In the genomic region with DNA sequence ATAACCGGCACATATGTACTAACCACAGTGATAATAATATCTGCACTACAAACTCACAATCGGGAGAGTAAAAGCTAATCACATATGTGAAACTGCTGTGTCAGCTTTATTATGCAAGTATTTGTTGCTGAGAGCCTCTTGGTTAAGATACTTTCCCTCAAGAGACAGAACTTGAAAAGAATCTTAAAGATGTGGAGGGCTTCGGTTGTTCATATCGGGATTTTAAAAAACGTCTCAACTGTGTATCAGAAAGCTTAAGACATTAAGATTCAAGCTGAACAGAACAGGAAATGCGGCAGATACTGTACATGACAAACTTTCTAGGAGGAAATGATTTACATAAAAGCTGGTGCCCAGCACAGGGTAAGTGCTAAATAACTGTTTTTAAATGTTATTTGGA, we compare ENCODE assay signal across 13 cellular contexts. TPM values are rescaled to one million over a fixed set of nuclear protein-coding genes. Genes with fewer than 3 reads are reported as not detected.
DNase-seq lines count a peak whose midpoint lies in the region; ATAC-seq, FAIRE-seq and TF ChIP-seq lines count a peak whose summit lies in the region.
"Had no signal": no experiment of that assay in that cellular context is flagged by ENCODE, and none has a peak within 500 bp of the region (broad histone marks: within the 10 kb centered on the region; RNA-seq: fewer than 3 reads in every experiment).

No MANE protein-coding gene starts in this region.

- RAD21 ChIA-PET in GM12878 (lab: Charles Lee; ENCODE audit: unreplicated experiment), result interaction anchor here (0.7 kb wide), 1 partner anchor 147 kb away, joined by 3 read pairs; no protein-coding TSS in a partner anchor

- peak overlapping the region; percentile 72 to 90 (median 84) for H3K4me3 Mint-ChIP-seq in CD4-positive, CD25-positive, alpha-beta regulatory T cell
- peak overlapping the region; percentile 60 to 88 (median 77) for H3K4me3 Mint-ChIP-seq in naive thymus-derived CD8-positive, alpha-beta T cell

- H3K4me1 ChIP-seq in CD4-positive, CD25-positive, alpha-beta regulatory T cell (ENCODE audit: control insufficient read depth, insufficient read depth, low read length, poor library complexity, severe bottlenecking), result peaks cover 24% of the 10 kb centered on the region
- H3K4me1 ChIP-seq in GM23248 (ENCODE audit: insufficient read depth), result peaks cover 15% of the 10 kb centered on the region; the same call in 1 of the 2 replicates
- H3K4me1 ChIP-seq in GM12878 (ENCODE audit: control insufficient read depth, insufficient read depth, low read length), result peaks cover 13% of the 10 kb centered on the region
- H3K4me1 ChIP-seq: prostate gland had no signal

- TF ChIP-seq POLR2A in GM12878 (IDR thresholded peaks at IDR 0.05; ENCODE audit: low read depth, low read length), result no peak

- H3K9me2 ChIP-seq in GM23248 (ENCODE audit: insufficient read depth), result no peaks in the 10 kb centered on the region

- peaks cover 8% of the 10 kb centered on the region for H3K27me3 Mint-ChIP-seq in CD4-positive, CD25-positive, alpha-beta regulatory T cell
- H3K27me3 Mint-ChIP-seq in naive thymus-derived CD8-positive, alpha-beta T cell, result peaks cover 5 to 18% (median 11%) of the 10 kb centered on the region in 5 donors

- no peak for TF ChIP-seq EP300 in GM12878 (IDR thresholded peaks at IDR 0.05; ENCODE audit: borderline replicate concordance in 1 of 2, control insufficient read depth in 1 of 2, low read depth in 2 of 2, low read length in 2 of 2)

- no peak for TF ChIP-seq CTCF in GM12878 (IDR thresholded peaks at IDR 0.05 in 2 of 3, conservative IDR thresholded peaks at IDR 0.05 in 1 of 3; ENCODE audit: control insufficient read depth in 2 of 3, extremely low read depth in 1 of 3, insufficient read depth in 1 of 3, low read depth in 3 of 3, low read length in 3 of 3)

- peak overlapping the region; percentile 76 for H3K4me3 ChIP-seq in CD4-positive, CD25-positive, alpha-beta regulatory T cell (ENCODE audit: low read depth, low read length)
- H3K4me3 ChIP-seq in GM23248 (peak overlapping the region; percentile 78; the same call in 1 of the 2 replicates), GM12878 (no peak overlapping the region)

- FAIRE-seq in GM12878 (lab: Jason Lieb, UNC), result peak; percentile 66

- H4K20me1 ChIP-seq in GM23248 (ENCODE audit: insufficient read depth), result no peaks in the 10 kb centered on the region
- no peaks in the 10 kb centered on the region for H4K20me1 ChIP-seq in GM12878 (ENCODE audit: control insufficient read depth, insufficient read depth)

- no peak overlapping the region for H3K9ac ChIP-seq in GM23248
- no peak overlapping the region for H3K9ac ChIP-seq in GM12878 (ENCODE audit: control insufficient read depth, insufficient read depth, low read length)

- peak overlapping the region; percentile 73 for H3K27ac ChIP-seq in CD4-positive, CD25-positive, alpha-beta regulatory T cell (ENCODE audit: insufficient read depth, low read length, poor library complexity, severe bottlenecking)
- H3K27ac ChIP-seq in GM23248 (no peak overlapping the region), GM12878 (ENCODE audit: control insufficient read depth, insufficient read depth) (no peak overlapping the region; the same call in 1 of the 2 replicates)

- H3K9me3 ChIP-seq in CD4-positive, CD25-positive, alpha-beta regulatory T cell (ENCODE audit: control insufficient read depth in 2 of 2, low read length in 2 of 2), result no peaks in the 10 kb centered on the region
- H3K9me3 ChIP-seq in GM23248 (ENCODE audit: low read depth) (no peaks in the 10 kb centered on the region), GM12878 (replicated peaks; ENCODE audit: control insufficient read depth, insufficient read depth, low read length) (no peaks in the 10 kb centered on the region)
- H3K9me3 ChIP-seq: prostate gland had no signal

- SMC1A ChIA-PET in GM12878 (lab: Charles Lee; ENCODE audit: uncharacterized antibody, unreplicated experiment), result interaction anchor here (0.8 to 1.4 kb wide), 3 partner anchors 46 to 178 kb away, joined by 3 to 4 read pairs (median 3); no protein-coding TSS in a partner anchor

- H3K36me3 Mint-ChIP-seq in CD4-positive, CD25-positive, alpha-beta regulatory T cell, result no peaks in the 10 kb centered on the region
- H3K36me3 Mint-ChIP-seq in naive thymus-derived CD8-positive, alpha-beta T cell, result peaks cover 0 to 4% (median 0%) of the 10 kb centered on the region in 3 donors

- DNase-seq in CD4-positive, CD25-positive, alpha-beta regulatory T cell, result peak in 2 of 3 donors; percentile 29 to 65
- DNase-seq in GM23248 (peak; percentile 26), GM12878 (ENCODE audit: low read depth, low spot score) (no peak), NCI-H82 treated with DMSO at 0.1 percent for 48 hours (lab: John Stamatoyannopoulos, UW; ENCODE audit: unreplicated experiment) (no peak)
- DNase-seq in naive thymus-derived CD8-positive, alpha-beta T cell, result peak in 1 of 10 donors; percentile 25
- no peak for DNase-seq in activated CD8-positive, alpha-beta memory T cell treated with anti-CD3 and anti-CD28 coated beads for 24 hours
- no peak for DNase-seq in activated naive CD4-positive, alpha-beta T cell (lab: John Stamatoyannopoulos, UW)
- DNase-seq: activated CD4-positive, CD25-positive, alpha-beta regulatory T cell; kidney glomerular epithelial cell; NCI-H2081 treated with DMSO at 0.1 percent for 48 hours; RPMI8226 had no signal

- H3K27me3 ChIP-seq in CD4-positive, CD25-positive, alpha-beta regulatory T cell (ENCODE audit: control insufficient read depth, insufficient read depth, low read length), result peaks cover 1% of the 10 kb centered on the region
- peaks cover 13% of the 10 kb centered on the region; the same call in 1 of the 2 replicates for H3K27me3 ChIP-seq in GM23248 (replicated peaks; ENCODE audit: insufficient read depth)
- H3K27me3 ChIP-seq in GM12878 (replicated peaks in 1 of 2; ENCODE audit: control insufficient read depth in 2 of 2, insufficient read depth in 2 of 2, low read length in 1 of 2), result no peaks in the 10 kb centered on the region

- WGBS in GM23248 (ENCODE audit: low coverage in 1 of 2, low lambda C conversion rate in 2 of 2, missing lambda C conversion rate in 2 of 2), 2 experiments, result 1 to 2% methylated on average over 6 of the region's 6 CpGs
- under 1% methylated on average over 6 of the region's 6 CpGs for WGBS in GM12878 (ENCODE audit: insufficient coverage, insufficient replicate concordance, low lambda C conversion rate, missing lambda C conversion rate)

- H3K4me2 ChIP-seq in GM23248 (ENCODE audit: unreplicated experiment), result peak overlapping the region; percentile 88
- H3K4me2 ChIP-seq in GM12878 (ENCODE audit: control insufficient read depth, insufficient read depth), result peak overlapping the region; percentile 86

- peak overlapping the region; percentile 25; the same call in 1 of the 2 replicates for H2AFZ ChIP-seq in GM23248
- peak overlapping the region; percentile 69 for H2AFZ ChIP-seq in GM12878 (ENCODE audit: control insufficient read depth, low read depth, low read length)

- in situ Hi-C loops in GM23248 (cut with MboI) (no loop called here), GM12878 (cut with MboI) (no loop called here)

- CTCF ChIA-PET in GM12878 (lab: Yijun Ruan, JAX), result interaction anchor here (1.2 to 2.0 kb wide), 3 partner anchors 10 to 232 kb away, joined by 3 to 6 read pairs (median 4); no protein-coding TSS in a partner anchor

- H3K9me3 Mint-ChIP-seq in CD4-positive, CD25-positive, alpha-beta regulatory T cell, result peaks cover 0 to 7% (median 1%) of the 10 kb centered on the region in 7 donors
- peaks cover 0 to 11% (median 4%) of the 10 kb centered on the region in 9 donors for H3K9me3 Mint-ChIP-seq in naive thymus-derived CD8-positive, alpha-beta T cell

- POLR2A ChIA-PET in GM12878 (lab: Charles Lee), result interaction anchor here (0.7 kb wide), 1 partner anchor 23 kb away, joined by 3 read pairs; no protein-coding TSS in a partner anchor
- POLR2A ChIA-PET in naive thymus-derived CD8-positive, alpha-beta T cell (lab: Charles Lee), result interaction anchor here (0.7 to 3.6 kb wide), 3 partner anchors 8 to 28 kb away, joined by 3 to 22 read pairs (median 5); partner anchors contain the start of gene HLF

- H3K79me2 ChIP-seq in GM23248 (ENCODE audit: insufficient read depth) (no peaks in the 10 kb centered on the region), GM12878 (ENCODE audit: control insufficient read depth, insufficient read depth, low read length) (no peaks in the 10 kb centered on the region)

- no TSS peak for BruUV-seq in GM12878 (replicated peaks; lab: Mats Ljungman, UMichigan)

- H3K27ac Mint-ChIP-seq in CD4-positive, CD25-positive, alpha-beta regulatory T cell, result peak overlapping the region; percentile 19 to 83 (median 52)
- H3K27ac Mint-ChIP-seq in naive thymus-derived CD8-positive, alpha-beta T cell, result peak overlapping the region; percentile 38 to 89 (median 60)

- no peak for TF ChIP-seq RAD21 in GM12878 (IDR thresholded peaks at IDR 0.05; ENCODE audit: insufficient read depth, low read depth, low read length)

- H3K4me1 Mint-ChIP-seq in CD4-positive, CD25-positive, alpha-beta regulatory T cell, result peaks cover 12 to 20% (median 19%) of the 10 kb centered on the region in 4 donors
- peaks cover 8 to 23% (median 19%) of the 10 kb centered on the region in 4 donors for H3K4me1 Mint-ChIP-seq in naive thymus-derived CD8-positive, alpha-beta T cell

- intact Hi-C loops in GM12878 (cut with micrococcal nuclease; ENCODE audit: unreplicated experiment), result no loop called here

- no peaks in the 10 kb centered on the region for H3K36me3 ChIP-seq in CD4-positive, CD25-positive, alpha-beta regulatory T cell (ENCODE audit: control insufficient read depth, insufficient read depth, low read length)
- H3K36me3 ChIP-seq in GM23248 (ENCODE audit: low read depth) (no peaks in the 10 kb centered on the region), GM12878 (ENCODE audit: control insufficient read depth in 2 of 2, insufficient read depth in 2 of 2, low read length in 1 of 2) (no peaks in the 10 kb centered on the region)
- H3K36me3 ChIP-seq: prostate gland had no signal

- peak in 1 of 2 donors; percentile 38 for ATAC-seq in CD4-positive, CD25-positive, alpha-beta regulatory T cell (ENCODE audit: low read depth in 2 of 2)
- ATAC-seq in GM12878 (no peak), HG03139 (IDR thresholded peaks at IDR 0.05; ENCODE audit: unreplicated experiment) (no peak)
- ATAC-seq in naive thymus-derived CD8-positive, alpha-beta T cell, result peak in 1 of 2 donors; percentile 59

- H3F3A ChIP-seq in GM23248 (ENCODE audit: insufficient read depth), result peaks cover 8% of the 10 kb centered on the region; the same call in 1 of the 2 replicates

RNA-seq across cellular contexts. Expression of gene HLF, which starts 27.5 kb away (rescaled TPM):
- 2.1 TPM for total RNA-seq in CD4-positive, CD25-positive, alpha-beta regulatory T cell
- polyA plus RNA-seq in CD4-positive, CD25-positive, alpha-beta regulatory T cell, result 1 to 10 TPM in 1 of 4 donors, under 1 TPM in 3; 0.28 to 1.3 (median 0.61) TPM
- not detected in 2 replicates for total RNA-seq in GM23248 (2014; rRNA removed; shearing (Covaris generic))
- polyA plus RNA-seq in GM23248 (2016; fragmentation: Nextera tagmentation; extraction: Ambion mirVana) (0.09 TPM in 1 of 2 replicates, not detected in the other), GM12878 (2011; rRNA removed) (0.07 and 0.12 TPM in 2 replicates), GM12878 (2014; fragmentation: Illumina TruSeq; extraction: Trizol) (0.04 TPM in 1 of 2 replicates, not detected in the other), GM12878 (2014; fragmentation: Nextera tagmentation; extraction: Ambion mirVana) (not detected), GM12878 (2014; rRNA removed) (0.01 and 0.42 TPM in 2 replicates), GM12878 (2016; fragmentation: Nextera tagmentation; extraction: Ambion mirVana) (under 1 TPM; 0.20 to 0.33 TPM)
- 0.19 TPM in 1 of 2 replicates, not detected in the other for total RNA-seq in GM12878 (2013; cell fraction: nucleolus; rRNA removed)
- total RNA-seq in GM12878 (2014; rRNA removed) (0.11 TPM in 1 of 2 replicates, not detected in the other), GM12878 (2014; rRNA removed; fragmentation: Illumina TruSeq; extraction: Trizol) (0.09 and 0.31 TPM in 2 replicates), GM12878 (2021) (0.13 and 0.26 TPM in 2 replicates)
- polyA plus RNA-seq in GM12878 (2011; ENCODE audit: low read depth), result not detected
- 0.13 and 0.23 TPM in 2 replicates for polyA plus RNA-seq in GM12878 (2011; cell fraction: cytosol; rRNA removed)
- 0.12 and 0.15 TPM in 2 replicates for polyA plus RNA-seq in GM12878 (2011; cell fraction: nucleus; rRNA removed)
- 0.08 and 0.11 TPM in 2 replicates for polyA plus RNA-seq in GM12878 (2012)
- polyA minus RNA-seq in GM12878 (2011; rRNA and poly(A)+ RNA removed), result 0.22 and 0.93 TPM in 2 replicates
- not detected in 2 replicates for polyA minus RNA-seq in GM12878 (2011; cell fraction: cytosol; rRNA and poly(A)+ RNA removed)
- polyA minus RNA-seq in GM12878 (2011; cell fraction: nucleus; rRNA and poly(A)+ RNA removed), result not detected in 2 replicates
- total RNA-seq in naive thymus-derived CD8-positive, alpha-beta T cell, result under 1 TPM; 0.49 TPM
- polyA plus RNA-seq in naive thymus-derived CD8-positive, alpha-beta T cell, result under 1 TPM in 1 of 3 donors, not detected in 2; 0.03 TPM

Comparison
In these comparisons a context has a peak if more than half of its experiments do, and no peak if none do; other contexts are left out.
1. DNase-seq: peak in CD4-positive, CD25-positive, alpha-beta regulatory T cell (2 of 3) and GM23248 (single experiment); none in GM12878 (single experiment), NCI-H82 treated with DMSO at 0.1 percent for 48 hours (single experiment), activated CD8-positive, alpha-beta memory T cell treated with anti-CD3 and anti-CD28 coated beads for 24 hours (single experiment) and activated naive CD4-positive, alpha-beta T cell (0 of 4).